Comparison of ENCODE assay signal across 8 cellular contexts in the genomic region with DNA sequence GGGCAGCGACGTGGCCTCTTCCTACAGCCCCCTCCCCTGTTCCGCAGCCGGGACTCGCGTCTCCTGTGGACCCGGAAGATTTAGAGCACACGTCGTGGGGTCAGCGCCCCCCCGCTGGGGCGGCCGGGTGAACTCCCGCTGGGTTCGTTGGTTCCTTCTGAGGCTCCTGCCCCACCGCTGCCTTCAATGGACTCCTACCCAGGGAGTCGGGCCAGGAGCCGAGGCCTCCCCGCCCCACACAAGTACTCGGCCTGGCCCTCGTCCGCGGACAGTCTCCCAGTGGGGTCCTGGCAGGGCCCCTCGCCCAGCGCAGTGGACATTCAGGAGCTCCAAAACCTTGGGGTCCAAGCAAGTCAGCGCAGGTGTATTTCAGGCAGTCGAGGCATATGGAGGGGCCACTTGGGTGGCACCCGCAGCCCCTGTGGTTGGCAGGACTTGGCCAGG. TPM values are rescaled to one million over a fixed set of nuclear protein-coding genes. Genes with fewer than 3 reads are reported as not detected.
DNase-seq lines count a peak whose midpoint lies in the region; ATAC-seq and TF ChIP-seq lines count a peak whose summit lies in the region.

No MANE protein-coding gene starts in this region.

- H3K9ac ChIP-seq in HUES6 (ENCODE audit: low read length): peak overlapping the region; percentile 76

- no peaks in the 10 kb centered on the region for H3K36me3 Mint-ChIP-seq in brain

- H3K9me3 ChIP-seq in AG04450 (ENCODE audit: control insufficient read depth, insufficient read depth, low read length): no peaks in the 10 kb centered on the region; the same call in 1 of the 2 replicates
- H3K9me3 ChIP-seq in HUES6 (ENCODE audit: control insufficient read depth, insufficient read depth, low read depth, low read length): no peaks in the 10 kb centered on the region
- H3K9me3 ChIP-seq in right lobe of liver: no peaks in the 10 kb centered on the region
- H3K9me3 ChIP-seq in upper lobe of left lung: no peaks in the 10 kb centered on the region

- H3K27ac Mint-ChIP-seq in brain: peak overlapping the region in 2 of 5 experiments; percentile 45 to 66

- H3K27me3 ChIP-seq in AG04450 (ENCODE audit: control insufficient read depth, insufficient read depth, low read length) (no peaks in the 10 kb centered on the region), HUES6 (ENCODE audit: control insufficient read depth, insufficient read depth, low read length) (peaks cover 35% of the 10 kb centered on the region), right lobe of liver (peaks cover 0 to 16% of the 10 kb centered on the region in 2 donors), upper lobe of left lung (peaks cover 2 to 52% (median 28%) of the 10 kb centered on the region in 4 donors)

- 0% methylated on average over 2 of the region's 28 CpGs for WGBS in right lobe of liver (ENCODE audit: insufficient coverage, low coverage, low lambda C conversion rate, missing lambda C conversion rate)
- 8% methylated on average over 5 to 26 of the region's 28 CpGs for WGBS in upper lobe of left lung, 2 donors

- H3K4me3 Mint-ChIP-seq in brain: peak overlapping the region; percentile 80 to 83 (median 82)

- H3K27ac ChIP-seq in AG04450 (ENCODE audit: low read depth, low read length): peak overlapping the region; percentile 31
- H3K27ac ChIP-seq in HUES6 (ENCODE audit: low read depth, low read length): no peak overlapping the region
- no peak overlapping the region for H3K27ac ChIP-seq in right lobe of liver
- peak overlapping the region in 1 of 4 donors; percentile 9 for H3K27ac ChIP-seq in upper lobe of left lung

- intact Hi-C loops in right lobe of liver (cut with DNase I): no loop called here

- POLR2A ChIA-PET in AG04450 (lab: Yijun Ruan, JAX): no interaction called here

- H3K27me3 Mint-ChIP-seq in brain: peaks cover 16% of the 10 kb centered on the region

- CTCF ChIA-PET in AG04450 (lab: Charles Lee): interaction anchor here (0.8 to 1.9 kb wide), 2 partner anchors 36 to 92 kb away, joined by 3 to 7 read pairs; no protein-coding TSS in a partner anchor

- DNase-seq in AG04450 (ENCODE audit: low read depth, low spot score) (no peak), right lobe of liver (no peak), upper lobe of left lung (peak in 1 of 2 donors; percentile 84), NCI-H1694 treated with DMSO at 0.1 percent for 48 hours (lab: John Stamatoyannopoulos, UW) (no peak)

- H3K9me3 Mint-ChIP-seq in brain: peaks cover 0 to 4% (median 0%) of the 10 kb centered on the region in 5 experiments

- TF ChIP-seq POLR2A in right lobe of liver (IDR thresholded peaks at IDR 0.05) (no peak), upper lobe of left lung (IDR thresholded peaks at IDR 0.05) (no peak)

- ATAC-seq in right lobe of liver: peak in 1 of 4 donors; percentile 5
- ATAC-seq in upper lobe of left lung (ENCODE audit: low FRiP score in 2 of 2): peak in 1 of 2 donors; percentile 38
- no peak for ATAC-seq in GM21529 (IDR thresholded peaks at IDR 0.05; ENCODE audit: unreplicated experiment)
- no peak for ATAC-seq in HG03196 (IDR thresholded peaks at IDR 0.05; ENCODE audit: unreplicated experiment)

- H3K4me1 ChIP-seq in HUES6 (ENCODE audit: control insufficient read depth, insufficient read depth, low read length): peaks cover 14% of the 10 kb centered on the region
- peaks cover 0 to 23% (median 0%) of the 10 kb centered on the region in 4 donors for H3K4me1 ChIP-seq in right lobe of liver
- H3K4me1 ChIP-seq in upper lobe of left lung: peaks cover 34 to 51% (median 37%) of the 10 kb centered on the region in 4 donors

- peak overlapping the region; percentile 76 for H3K4me3 ChIP-seq in AG04450 (ENCODE audit: low read depth, low read length)
- peak overlapping the region; percentile 67 for H3K4me3 ChIP-seq in HUES6 (ENCODE audit: low read depth, low read length)
- H3K4me3 ChIP-seq in right lobe of liver: peak overlapping the region in 2 of 3 donors; percentile 9 to 36
- peak overlapping the region in 3 of 4 donors; percentile 44 to 53 (median 51) for H3K4me3 ChIP-seq in upper lobe of left lung

- TF ChIP-seq CTCF in AG04450 (IDR thresholded peaks at IDR 0.05; ENCODE audit: low read depth, low read length) (no peak), brain (conservative IDR thresholded peaks at IDR 0.05) (no peak), right lobe of liver (IDR thresholded peaks at IDR 0.05) (no peak), upper lobe of left lung (IDR thresholded peaks at IDR 0.05) (no peak)

- H3K4me1 Mint-ChIP-seq in brain: peaks cover 28% of the 10 kb centered on the region

- H3K36me3 ChIP-seq in HUES6 (ENCODE audit: control insufficient read depth, insufficient read depth, low read length) (no peaks in the 10 kb centered on the region), right lobe of liver (no peaks in the 10 kb centered on the region), upper lobe of left lung (no peaks in the 10 kb centered on the region)

- TF ChIP-seq EP300 in upper lobe of left lung (IDR thresholded peaks at IDR 0.05): no peak

RNA-seq across cellular contexts. Expression of a gene that starts 1.2 kb away (rescaled TPM):
- polyA plus RNA-seq in AG04450 (2011; rRNA removed) (9.9 and 13.2 TPM in 2 replicates), brain (ENCODE audit: insufficient read depth, low read depth, low replicate concordance) (15.5 TPM)
- 5.7 and 6.7 TPM in 2 replicates for polyA minus RNA-seq in AG04450 (2011; rRNA and poly(A)+ RNA removed)
- total RNA-seq in right lobe of liver (1 to 10 TPM in 2 of 6 experiments, under 1 TPM in 4; 0.58 to 3.9 (median 0.73) TPM), upper lobe of left lung (1 to 10 TPM; 3.1 to 7.1 (median 5.9) TPM)

Comparison
In these comparisons a context has a peak if more than half of its experiments do, and no peak if none do; other contexts are left out.
1. H3K4me3 ChIP-seq: peak in every context shown above with its lines; median percentile 76 in AG04450; 67 in HUES6; 51 in upper lobe of left lung; 22 in right lobe of liver.